Comparison of ENCODE assay signal across 7 cellular contexts in genomic region chr13:111263566-111263965, GRCh38.
"Had no signal": no experiment of that assay in that cellular context is flagged by ENCODE, and none has a peak within 500 bp of the region (broad histone marks: within the 10 kb centered on the region; RNA-seq: fewer than 3 reads in every experiment).

No MANE protein-coding gene starts in this region.

- H3K27ac Mint-ChIP-seq: IgD-negative memory B cell had no signal

- H3K9me3 Mint-ChIP-seq: H9 had no signal

- ATAC-seq: HepG2 had no signal

- DNase-seq: GM23248, GOT3, H9, HCEC 1CT, KBM-7 had no signal

- H3K4me1 Mint-ChIP-seq: IgD-negative memory B cell had no signal

- H3K4me3 Mint-ChIP-seq: H9, IgD-negative memory B cell had no signal

- H3K27me3 Mint-ChIP-seq: IgD-negative memory B cell had no signal
